Comparison of ENCODE assay signal across 32 cellular contexts in genomic region chr17:59037960-59038359, GRCh38.
"Had no signal": no experiment of that assay in that cellular context is flagged by ENCODE, and none has a peak within 500 bp of the region (broad histone marks: within the 10 kb centered on the region; RNA-seq: fewer than 3 reads in every experiment).

No MANE protein-coding gene starts in this region.

- H3K9me3 Mint-ChIP-seq: activated CD4-positive, alpha-beta T cell treated with anti-CD3 and anti-CD28 coated beads, Interleukin-2, amount 10 ng/mL, durations not matched to agents 24 days and 14 days; activated naive CD8-positive, alpha-beta T cell treated with anti-CD3 and anti-CD28 coated beads for 36 hours; activated T-cell treated with anti-CD3 and anti-CD28 coated beads, Interleukin-2, amount 50 U/mL, for 72 hours; activated T-helper 17 cell treated with anti-CD3 and anti-CD28 coated beads, Interleukin-2, amount 50 U/mL, for 72 hours; central memory CD8-positive, alpha-beta T cell had no signal

- H3K27ac ChIP-seq: brain microvascular endothelial cell, PC-9 had no signal

- DNase-seq: activated CD4-positive, alpha-beta T cell treated with anti-CD3 and anti-CD28 coated beads, Interleukin-2, amount 10 ng/mL, durations not matched to agents 24 days and 14 days; activated CD4-positive, alpha-beta T cell treated with anti-CD3 and anti-CD28 coated beads, Interleukin-2, amount 50 U/mL, for 48 hours; activated CD8-positive, alpha-beta memory T cell treated with anti-CD3 and anti-CD28 coated beads, Interleukin-2, amount 50 U/mL, for 4 hours; activated effector memory CD4-positive, alpha-beta T cell treated with anti-CD3 and anti-CD28 coated beads, Interleukin-2, amount 50 U/mL, for 16 hours; activated naive CD4-positive, alpha-beta T cell; activated naive CD4-positive, alpha-beta T cell treated with anti-CD3 and anti-CD28 coated beads, Interleukin-2, amount 50 U/mL, for 16 hours; activated naive CD8-positive, alpha-beta T cell treated with anti-CD3 and anti-CD28 coated beads for 36 hours; activated T-cell treated with anti-CD3 and anti-CD28 coated beads for 4 hours; activated T-cell treated with anti-CD3 and anti-CD28 coated beads, Interleukin-2, amount 50 U/mL, for 72 hours; amniotic stem cell; aorta; Kasumi-1; MG63; NCI-H1048; NCI-H1105 treated with DMSO at 0.1 percent for 48 hours; NCI-H1436 treated with DMSO at 0.1 percent for 48 hours; NCI-H1694 treated with DMSO at 0.1 percent for 48 hours; NCI-H2029 treated with DMSO at 0.1 percent for 48 hours; NCI-H2107; NCI-H2171; NCI-H510A; NCI-H526; NCI-H748 treated with DMSO at 0.1 percent for 48 hours; NK-92 treated with Interleukin-12 subunit alpha and Interleukin-12 subunit beta, amount 100 ng/mL, for 24 hours; PC-9; Right ventricle myocardium superior; SW 1271; T1000 had no signal

- H3K27ac Mint-ChIP-seq: activated naive CD8-positive, alpha-beta T cell treated with anti-CD3 and anti-CD28 coated beads for 36 hours; activated T-cell treated with anti-CD3 and anti-CD28 coated beads, Interleukin-2, amount 50 U/mL, for 72 hours; activated T-helper 17 cell treated with anti-CD3 and anti-CD28 coated beads, Interleukin-2, amount 50 U/mL, for 72 hours had no signal

- H3K4me2 ChIP-seq: PC-9 had no signal

- H3K4me3 ChIP-seq: MG63, PC-9 had no signal

- H3K9me3 ChIP-seq: MG63 had no signal

- H3K4me1 Mint-ChIP-seq: activated naive CD8-positive, alpha-beta T cell treated with anti-CD3 and anti-CD28 coated beads for 36 hours; activated T-helper 17 cell treated with anti-CD3 and anti-CD28 coated beads, Interleukin-2, amount 50 U/mL, for 72 hours; central memory CD8-positive, alpha-beta T cell had no signal

- H2AFZ ChIP-seq: PC-9 had no signal

- H3K4me3 Mint-ChIP-seq: activated CD4-positive, alpha-beta T cell treated with anti-CD3 and anti-CD28 coated beads, Interleukin-2, amount 10 ng/mL, durations not matched to agents 24 days and 14 days; activated naive CD8-positive, alpha-beta T cell treated with anti-CD3 and anti-CD28 coated beads for 36 hours; activated T-cell treated with anti-CD3 and anti-CD28 coated beads, Interleukin-2, amount 50 U/mL, for 72 hours; activated T-helper 17 cell treated with anti-CD3 and anti-CD28 coated beads, Interleukin-2, amount 50 U/mL, for 72 hours; central memory CD8-positive, alpha-beta T cell had no signal

- H3K27me3 ChIP-seq: brain microvascular endothelial cell, MG63 had no signal

- H3K27me3 Mint-ChIP-seq: activated CD4-positive, alpha-beta T cell treated with anti-CD3 and anti-CD28 coated beads, Interleukin-2, amount 10 ng/mL, durations not matched to agents 24 days and 14 days; activated naive CD8-positive, alpha-beta T cell treated with anti-CD3 and anti-CD28 coated beads for 36 hours; activated T-helper 17 cell treated with anti-CD3 and anti-CD28 coated beads, Interleukin-2, amount 50 U/mL, for 72 hours; central memory CD8-positive, alpha-beta T cell had no signal

- FAIRE-seq: RCC 7860 had no signal
